In genomic region chr1:20634065-20634593, GRCh38 we compare ENCODE assay signal across 1 cellular context.
A peak's percentile ranks its signal among the peaks of the same experiment; 100 is the strongest.
TF ChIP-seq lines count a peak whose summit lies in the region.

No MANE protein-coding gene starts in this region.

TF ChIP-seq in K562, 482 proteins besides CTCF, POLR2A, EP300 and RAD21 (continued from another document):
- peak; percentile 1 for TF ChIP-seq FIP1L1 (IDR thresholded peaks at IDR 0.05; ENCODE audit: low read depth, low read length, poor library complexity, severe bottlenecking)
- TF ChIP-seq U2AF1 (optimal IDR thresholded peaks at IDR 0.05; ENCODE audit: low read depth, low read length), result peak; percentile 3
- no peak for TF ChIP-seq ZNF668 (CRISPR knock-in tag; IDR thresholded peaks at IDR 0.05)
- no peak for TF ChIP-seq BMI1 (IDR thresholded peaks at IDR 0.05; ENCODE audit: low read length)
- no peak for TF ChIP-seq ZNF384 (IDR thresholded peaks at IDR 0.05; ENCODE audit: low read depth, low read length)
- no peak for TF ChIP-seq ZNF583 (CRISPR knock-in tag; IDR thresholded peaks at IDR 0.05)
- TF ChIP-seq SP1 (CRISPR knock-in tag; IDR thresholded peaks at IDR 0.05), result peak; percentile 52
- TF ChIP-seq REST (CRISPR knock-in tag; IDR thresholded peaks at IDR 0.05; ENCODE audit: low read depth), result no peak
- TF ChIP-seq RAD51 (IDR thresholded peaks at IDR 0.05; ENCODE audit: borderline replicate concordance, low read depth), result 0 out of 2 replicates have a peak, but pooled peaks have one; percentile 30
- no peak for TF ChIP-seq CBFB (CRISPR knock-in tag; IDR thresholded peaks at IDR 0.05)
- no peak for TF ChIP-seq EWSR1 (IDR thresholded peaks at IDR 0.05; ENCODE audit: borderline replicate concordance, low read depth, partially characterized antibody)
- TF ChIP-seq PRDM10 (IDR thresholded peaks at IDR 0.05; ENCODE audit: partially characterized antibody), result no peak
- TF ChIP-seq ZNF121 (CRISPR knock-in tag; conservative IDR thresholded peaks at IDR 0.05), result no peak
- no peak for TF ChIP-seq BHLHE40 (IDR thresholded peaks at IDR 0.05; ENCODE audit: low read length)
- TF ChIP-seq ZC3H8 (IDR thresholded peaks at IDR 0.05), result no peak
- no peak for TF ChIP-seq ZNF785 (CRISPR knock-in tag; IDR thresholded peaks at IDR 0.05)
- no peak for TF ChIP-seq TBL1XR1 (IDR thresholded peaks at IDR 0.05; ENCODE audit: low read length in 2 of 2)
- TF ChIP-seq MYC (IDR thresholded peaks at IDR 0.05; ENCODE audit: low read depth, low read length), result no peak
- no peak for TF ChIP-seq MYC (CRISPR knock-in tag; IDR thresholded peaks at IDR 0.05; ENCODE audit: borderline replicate concordance, low read depth)
- TF ChIP-seq GABPB1 (CRISPR knock-in tag; IDR thresholded peaks at IDR 0.05), result no peak
- peak; percentile 94 for TF ChIP-seq NFIC (IDR thresholded peaks at IDR 0.05)
- TF ChIP-seq ZNF23 (CRISPR knock-in tag; IDR thresholded peaks at IDR 0.05), result no peak
- no peak for TF ChIP-seq RBM34 (IDR thresholded peaks at IDR 0.05; ENCODE audit: borderline replicate concordance, insufficient read depth, low read length)
- TF ChIP-seq THRA (IDR thresholded peaks at IDR 0.05), result no peak
- no peak for TF ChIP-seq GTF2B (IDR thresholded peaks at IDR 0.05; ENCODE audit: extremely low read depth, insufficient read length)
- TF ChIP-seq ATF3 (IDR thresholded peaks at IDR 0.05), result no peak
- peak; percentile 35; the same call in 1 of the 2 replicates for TF ChIP-seq ATF3 (CRISPR knock-in tag; conservative IDR thresholded peaks at IDR 0.05)
- no peak for TF ChIP-seq RUNX1 (IDR thresholded peaks at IDR 0.05; ENCODE audit: low read depth)
- TF ChIP-seq GABPA (tag; conservative IDR thresholded peaks at IDR 0.05; ENCODE audit: low read depth), result 0 out of 2 replicates have a peak, but pooled peaks have one; percentile 7
- TF ChIP-seq SMARCA5 (IDR thresholded peaks at IDR 0.05), result no peak
- TF ChIP-seq ZNF77 (CRISPR knock-in tag; IDR thresholded peaks at IDR 0.05), result no peak
- no peak for TF ChIP-seq ZKSCAN3 (CRISPR knock-in tag; IDR thresholded peaks at IDR 0.05)
- TF ChIP-seq MAFF (IDR thresholded peaks at IDR 0.05; ENCODE audit: low read length), result no peak
